ENCODE assay signal across 22 cellular contexts in genomic region chr1:115193026-115193425, GRCh38.
DNase-seq lines count a peak whose midpoint lies in the region; FAIRE-seq and TF ChIP-seq lines count a peak whose summit lies in the region.
"Had no signal": no experiment of that assay in that cellular context is flagged by ENCODE, and none has a peak within 500 bp of the region (broad histone marks: within the 10 kb centered on the region; RNA-seq: fewer than 3 reads in every experiment).

No MANE protein-coding gene starts in this region.

- peaks cover 6% of the 10 kb centered on the region for H3K79me2 ChIP-seq in trophoblast cell (ENCODE audit: control insufficient read depth, insufficient read depth, low read length, poor library complexity)

- FAIRE-seq in D721Med (lab: Jason Lieb, UNC): peak; percentile 96
- FAIRE-seq: A549, G401.6, GM12892, H54 had no signal

- no peak overlapping the region for H3K14ac ChIP-seq in trophoblast cell (ENCODE audit: low read length)

- H3K4me1 ChIP-seq in trophoblast cell (ENCODE audit: control insufficient read depth in 1 of 2, insufficient read depth in 2 of 2, low read length in 2 of 2): peaks cover 32 to 40% of the 10 kb centered on the region in 2 experiments
- H3K4me1 ChIP-seq: BE2C, HAP-1 had no signal

- peak overlapping the region; percentile 55 for H2BK12ac ChIP-seq in trophoblast cell (ENCODE audit: low read length)

- H3K36me3 ChIP-seq in trophoblast cell (ENCODE audit: control insufficient read depth in 1 of 2, insufficient read depth in 2 of 2, low read length in 2 of 2): no peaks in the 10 kb centered on the region
- H3K36me3 ChIP-seq: BE2C; BLaER1 treated with 17β-estradiol and CSF1 and Interleukin-3, amounts not matched to agents 10 nM and 100 nM; HAP-1 had no signal

- no peak overlapping the region for H4K12ac ChIP-seq in trophoblast cell (ENCODE audit: low read depth, low read length)

- no peak overlapping the region for H2AFZ ChIP-seq in trophoblast cell (ENCODE audit: insufficient read depth, low read length, poor library complexity)

- no peak overlapping the region for H3K4ac ChIP-seq in trophoblast cell (ENCODE audit: low read depth, low read length)

- H2BK120ac ChIP-seq in trophoblast cell (ENCODE audit: insufficient read depth, low read length, poor library complexity): no peak overlapping the region

- peak; percentile 53 for DNase-seq in D721Med (ENCODE audit: insufficient read length, low spot score)
- DNase-seq in NCI-H82 treated with DMSO at 0.1 percent for 48 hours (lab: John Stamatoyannopoulos, UW; ENCODE audit: unreplicated experiment): peak; percentile 75
- DNase-seq in trophoblast cell: no peak
- no peak for DNase-seq in activated CD4-positive, alpha-beta T cell treated with anti-CD3 and anti-CD28 coated beads for 48 hours
- DNase-seq in activated T-cell treated with anti-CD3 and anti-CD28 coated beads, Interleukin-2, amount 50 U/mL, for 48 hours: no peak
- DNase-seq in inferior parietal cortex (ENCODE audit: extremely low spot score): no peak
- no peak for DNase-seq in activated CD4-positive, alpha-beta T cell treated with anti-CD3 and anti-CD28 coated beads, Interleukin-2, amount 50 U/mL, for 4 hours
- DNase-seq: 8988T; ACHN; AML-193; BE2C; CD4-positive, alpha-beta T cell; CD8-positive, alpha-beta memory T cell; DMS153; DND-41; GOT3 had no signal

- no peak overlapping the region for H2BK5ac ChIP-seq in trophoblast cell (ENCODE audit: low read depth, low read length, poor library complexity)

- peak overlapping the region; percentile 2 for H4K91ac ChIP-seq in trophoblast cell (ENCODE audit: low read depth, low read length)

- no peak overlapping the region for H4K8ac ChIP-seq in trophoblast cell (ENCODE audit: low read depth, low read length)

- TF ChIP-seq CTCF in D721Med (IDR thresholded peaks at IDR 0.05; ENCODE audit: insufficient read depth, missing control alignments): no peak

- H3K9me3 ChIP-seq in trophoblast cell (ENCODE audit: insufficient read depth, low read depth, low read length): peaks cover 2% of the 10 kb centered on the region
- H3K9me3 ChIP-seq: A549; BE2C; BLaER1 treated with 17β-estradiol and CSF1 and Interleukin-3, amounts not matched to agents 10 nM and 100 nM; HAP-1 had no signal

- WGBS in trophoblast cell (ENCODE audit: extremely low coverage, insufficient coverage, insufficient read length): no CpG with 5 or more reads among the region's 1 CpG

- peaks cover 35% of the 10 kb centered on the region for H3K79me1 ChIP-seq in trophoblast cell (ENCODE audit: low read length)

- no peak overlapping the region for H3K23ac ChIP-seq in trophoblast cell (ENCODE audit: low read length)

- H3K27ac ChIP-seq in trophoblast cell (ENCODE audit: low read depth, low read length): no peak overlapping the region
- H3K27ac ChIP-seq: BLaER1 treated with 17β-estradiol and CSF1 and Interleukin-3, amounts not matched to agents 10 nM and 100 nM had no signal

- H3K18ac ChIP-seq in trophoblast cell (ENCODE audit: low read length): no peak overlapping the region

- H3K4me3 ChIP-seq in trophoblast cell (ENCODE audit: low read depth, low read length): no peak overlapping the region
- H3K4me3 ChIP-seq: A549; BLaER1 treated with 17β-estradiol and CSF1 and Interleukin-3, amounts not matched to agents 10 nM and 100 nM; HAP-1 had no signal

- H3K27me3 ChIP-seq in trophoblast cell (ENCODE audit: insufficient read depth, low read length): no peaks in the 10 kb centered on the region
- H3K27me3 ChIP-seq: BE2C; BLaER1 treated with 17β-estradiol and CSF1 and Interleukin-3, amounts not matched to agents 10 nM and 100 nM had no signal

- H2AK5ac ChIP-seq in trophoblast cell (ENCODE audit: low read length): no peak overlapping the region

- H3K9ac ChIP-seq in trophoblast cell (ENCODE audit: low read length): no peak overlapping the region
- H3K9ac ChIP-seq: BLaER1 treated with 17β-estradiol and CSF1 and Interleukin-3, amounts not matched to agents 10 nM and 100 nM had no signal

- H3K4me2 ChIP-seq in trophoblast cell (ENCODE audit: low read length): no peak overlapping the region
- H3K4me2 ChIP-seq: A549; BLaER1 treated with 17β-estradiol and CSF1 and Interleukin-3, amounts not matched to agents 10 nM and 100 nM had no signal

Comparison
In these comparisons a context has a peak if more than half of its experiments do, and no peak if none do; other contexts are left out.
1. DNase-seq: peak in D721Med (single experiment) and NCI-H82 treated with DMSO at 0.1 percent for 48 hours (single experiment); none in trophoblast cell (0 of 2), activated CD4-positive, alpha-beta T cell treated with anti-CD3 and anti-CD28 coated beads for 48 hours (single experiment), activated T-cell treated with anti-CD3 and anti-CD28 coated beads, Interleukin-2, amount 50 U/mL, for 48 hours (0 of 2), inferior parietal cortex (single experiment) and activated CD4-positive, alpha-beta T cell treated with anti-CD3 and anti-CD28 coated beads, Interleukin-2, amount 50 U/mL, for 4 hours (0 of 2).